ENCODE assay signal across 28 cellular contexts in the genomic region with DNA sequence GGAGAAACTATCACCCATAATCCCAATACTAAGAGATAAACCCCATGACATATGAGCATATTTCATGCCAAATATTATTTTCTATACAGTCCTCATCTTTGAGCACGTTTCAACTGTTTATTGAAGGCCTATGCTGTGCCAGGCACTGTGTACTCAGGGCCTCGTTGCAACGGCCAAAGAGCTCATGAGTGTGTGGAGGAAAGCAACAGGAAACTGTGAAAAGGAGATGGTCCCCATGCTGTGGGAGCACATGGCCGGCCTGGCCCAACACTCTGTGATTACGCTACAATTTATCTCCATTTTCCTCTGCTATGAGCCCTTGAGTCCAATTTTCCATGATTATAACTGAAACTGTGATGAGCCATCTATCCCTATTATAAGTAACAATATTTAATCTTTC. TPM values are rescaled to one million over a fixed set of nuclear protein-coding genes. Genes with fewer than 3 reads are reported as not detected.
DNase-seq lines count a peak whose midpoint lies in the region; ATAC-seq and TF ChIP-seq lines count a peak whose summit lies in the region.
"Had no signal": no experiment of that assay in that cellular context is flagged by ENCODE, and none has a peak within 500 bp of the region (broad histone marks: within the 10 kb centered on the region; RNA-seq: fewer than 3 reads in every experiment).

No MANE protein-coding gene starts in this region.

- CTCF ChIA-PET in OCI-LY7 (lab: Charles Lee; ENCODE audit: unreplicated experiment), result interaction anchor here (0.6 kb wide), 1 partner anchor 10 kb away, joined by 3 read pairs; no protein-coding TSS in a partner anchor

- H3K9me3 Mint-ChIP-seq in CD14-positive monocyte (no peaks in the 10 kb centered on the region), nephron progenitor cell (no peaks in the 10 kb centered on the region)
- H3K9me3 Mint-ChIP-seq: activated naive CD4-positive, alpha-beta T cell treated with anti-CD3 and anti-CD28 coated beads for 36 hours had no signal

- H3K4me2 ChIP-seq in BLaER1 (peak overlapping the region; percentile 65), OCI-LY7 (ENCODE audit: low read length) (peak overlapping the region; percentile 43)
- H3K4me2 ChIP-seq: smooth muscle cell had no signal

- H3K36me3 ChIP-seq in BLaER1, result no peaks in the 10 kb centered on the region
- no peaks in the 10 kb centered on the region for H3K36me3 ChIP-seq in OCI-LY7 (ENCODE audit: insufficient read depth, low read length)
- H3K36me3 ChIP-seq: MG63, right atrium auricular region had no signal

- peak overlapping the region; percentile 72 to 98 (median 94) for H3K27ac Mint-ChIP-seq in CD14-positive monocyte
- H3K27ac Mint-ChIP-seq in nephron progenitor cell, result peak overlapping the region; percentile 22
- H3K27ac Mint-ChIP-seq: activated naive CD4-positive, alpha-beta T cell treated with anti-CD3 and anti-CD28 coated beads for 36 hours had no signal

- H3K4me1 Mint-ChIP-seq in CD14-positive monocyte (peaks cover 67% of the 10 kb centered on the region), nephron progenitor cell (peaks cover 14% of the 10 kb centered on the region)

- intact Hi-C loops in CD14-positive monocyte (cut with micrococcal nuclease) (no loop called here), OCI-LY7 (cut with micrococcal nuclease; ENCODE audit: unreplicated experiment) (no loop called here)

- no peaks in the 10 kb centered on the region for H3K79me2 ChIP-seq in OCI-LY7 (ENCODE audit: insufficient read depth, low read depth, low read length)
- H3K79me2 ChIP-seq: parathyroid adenoma had no signal

- H3K27me3 Mint-ChIP-seq in CD14-positive monocyte (ENCODE audit: low read depth in 3 of 3), result peaks cover 0 to 2% (median 0%) of the 10 kb centered on the region in 3 donors
- peaks cover 4% of the 10 kb centered on the region for H3K27me3 Mint-ChIP-seq in nephron progenitor cell (ENCODE audit: low read depth, poor library complexity)

- peak overlapping the region; percentile 33; the same call in 1 of the 2 replicates for H2AFZ ChIP-seq in OCI-LY7 (ENCODE audit: low read length)
- H2AFZ ChIP-seq: parathyroid adenoma had no signal

- no TSS peak for BruUV-seq in OCI-LY7 (replicated peaks; lab: Mats Ljungman, UMichigan)

- peaks cover 90% of the 10 kb centered on the region for H3K4me1 ChIP-seq in BLaER1
- peaks cover 46% of the 10 kb centered on the region for H3K4me1 ChIP-seq in OCI-LY7 (ENCODE audit: insufficient read depth, low read length, poor library complexity, severe bottlenecking)

- no peaks in the 10 kb centered on the region for H3K9me2 ChIP-seq in OCI-LY7 (ENCODE audit: insufficient read depth, low read length)

- peak overlapping the region; percentile 24; the same call in 1 of the 2 replicates for H3K9ac ChIP-seq in BLaER1
- H3K9ac ChIP-seq: parathyroid adenoma had no signal

- no peak overlapping the region for H3K4me3 ChIP-seq in BLaER1
- H3K4me3 ChIP-seq in OCI-LY7 (ENCODE audit: low read depth, low read length, poor library complexity, severe bottlenecking), result no peak overlapping the region
- H3K4me3 ChIP-seq: K562, lower lobe of right lung, MG63, mucosa of descending colon, right atrium auricular region, smooth muscle cell, upper lobe of right lung had no signal

- H3K9me3 ChIP-seq in BLaER1, result no peaks in the 10 kb centered on the region
- no peaks in the 10 kb centered on the region for H3K9me3 ChIP-seq in OCI-LY7 (ENCODE audit: low read length)
- H3K9me3 ChIP-seq: lower lobe of right lung, MG63, mucosa of descending colon, right atrium auricular region, upper lobe of right lung had no signal

- no peaks in the 10 kb centered on the region for H3K27me3 ChIP-seq in BLaER1
- H3K27me3 ChIP-seq: MG63, right atrium auricular region, upper lobe of right lung had no signal

- H3K27ac ChIP-seq in BLaER1 (peak overlapping the region; percentile 49), OCI-LY7 (ENCODE audit: low read depth, low read length, poor library complexity, severe bottlenecking) (no peak overlapping the region)
- H3K27ac ChIP-seq: lower lobe of right lung, parathyroid adenoma, right atrium auricular region, RWPE1, upper lobe of right lung had no signal

- TF ChIP-seq CTCF in CD14-positive monocyte (IDR thresholded peaks at IDR 0.05), result no peak
- TF ChIP-seq CTCF in OCI-LY7 (conservative IDR thresholded peaks at IDR 0.05; ENCODE audit: low read length), result no peak
- TF ChIP-seq CTCF in nephron progenitor cell (IDR thresholded peaks at IDR 0.05), result no peak

- POLR2A ChIA-PET in OCI-LY7 (lab: Charles Lee), result interaction anchor here (0.6 to 2.1 kb wide), 6 partner anchors 8 to 1576 kb away, joined by 3 to 10 read pairs (median 6); a partner anchor contains a TSS

- H3K36me3 Mint-ChIP-seq in CD14-positive monocyte (peaks cover 56 to 74% of the 10 kb centered on the region in 2 donors), nephron progenitor cell (ENCODE audit: low read depth) (peaks cover 41% of the 10 kb centered on the region)

- DNase-seq in CD14-positive monocyte (ENCODE audit: low spot score) (no peak), OCI-LY7 (ENCODE audit: low spot score) (no peak), nephron progenitor cell (no peak), COLO668 (lab: John Stamatoyannopoulos, UW; ENCODE audit: unreplicated experiment) (no peak), NCI-H82 treated with DMSO at 0.1 percent for 48 hours (lab: John Stamatoyannopoulos, UW; ENCODE audit: unreplicated experiment) (no peak)
- DNase-seq: activated CD4-positive, alpha-beta T cell treated with anti-CD3 and anti-CD28 coated beads for 1 hour; activated CD8-positive, alpha-beta memory T cell treated with anti-CD3 and anti-CD28 coated beads for 24 hours; activated naive CD4-positive, alpha-beta T cell treated with anti-CD3 and anti-CD28 coated beads for 36 hours; amygdala; DMS79; effector CD8-positive, alpha-beta T cell; lower lobe of right lung; MG63; mucosa of descending colon; NCI-H1417 treated with DMSO at 0.1 percent for 48 hours; NCI-H2081; NCI-H2227 treated with DMSO at 0.1 percent for 48 hours; stimulated activated CD4-positive, alpha-beta T cell treated with anti-CD3 and anti-CD28 coated beads, Interleukin-2, amount 100 ng/mL, for 24 hours; substantia nigra; upper lobe of right lung had no signal

- H3K4me3 Mint-ChIP-seq in CD14-positive monocyte, result peak overlapping the region in 1 of 2 donors; percentile 18
- no peak overlapping the region for H3K4me3 Mint-ChIP-seq in nephron progenitor cell
- H3K4me3 Mint-ChIP-seq: activated naive CD4-positive, alpha-beta T cell treated with anti-CD3 and anti-CD28 coated beads for 36 hours had no signal

- H4K20me1 ChIP-seq in BLaER1, result no peaks in the 10 kb centered on the region
- H4K20me1 ChIP-seq in OCI-LY7 (ENCODE audit: insufficient read depth, low read length), result no peaks in the 10 kb centered on the region

- ATAC-seq in GM21360 (IDR thresholded peaks at IDR 0.05; ENCODE audit: unreplicated experiment), result no peak
- ATAC-seq: K562, lower lobe of right lung, mucosa of descending colon, upper lobe of right lung had no signal

RNA-seq across cellular contexts. Expression of a gene that starts 5.6 kb away (rescaled TPM):
- 10 to 100 TPM; 29.8 to 38.9 TPM for polyA plus RNA-seq in CD14-positive monocyte
- 0.06 and 0.08 TPM in 2 replicates for total RNA-seq in OCI-LY7 (2014; rRNA removed; shearing (Covaris generic))
- total RNA-seq in OCI-LY7 (2022), result 1.9 and 2.4 TPM in 2 replicates

RNA-seq across cellular contexts. Expression of a gene that starts 8.0 kb away (rescaled TPM):
- 100 to 1,000 TPM; 374 to 430 TPM for polyA plus RNA-seq in CD14-positive monocyte
- 56.6 and 58.3 TPM in 2 replicates for total RNA-seq in OCI-LY7 (2014; rRNA removed; shearing (Covaris generic))
- total RNA-seq in OCI-LY7 (2022), result 98.7 and 109 TPM in 2 replicates

RNA-seq across cellular contexts. Expression of a gene that starts 21.9 kb away (rescaled TPM):
- 1 to 10 TPM; 1.6 to 2.5 TPM for polyA plus RNA-seq in CD14-positive monocyte
- 3.8 and 8.5 TPM in 2 replicates for total RNA-seq in OCI-LY7 (2014; rRNA removed; shearing (Covaris generic))
- 10.6 and 10.7 TPM in 2 replicates for total RNA-seq in OCI-LY7 (2022)

RNA-seq across cellular contexts. Expression of a gene that starts 34.9 kb away (rescaled TPM):
- polyA plus RNA-seq in CD14-positive monocyte, result 10 to 100 TPM; 39.1 to 41.6 TPM
- 0.19 TPM in 1 of 2 replicates, not detected in the other for total RNA-seq in OCI-LY7 (2014; rRNA removed; shearing (Covaris generic))
- 0.91 TPM in 1 of 2 replicates, not detected in the other for total RNA-seq in OCI-LY7 (2022)
- total RNA-seq: activated naive CD4-positive, alpha-beta T cell treated with anti-CD3 and anti-CD28 coated beads for 36 hours; K562; right atrium auricular region; SK-MEL-5; smooth muscle cell had no signal
- polyA plus RNA-seq: K562, smooth muscle cell had no signal
